Comparison of ENCODE assay signal across 26 cellular contexts in genomic region chr2:96702098-96702785, GRCh38. TPM values are rescaled to one million over a fixed set of nuclear protein-coding genes. Genes with fewer than 3 reads are reported as not detected.
DNase-seq lines count a peak whose midpoint lies in the region; ATAC-seq and TF ChIP-seq lines count a peak whose summit lies in the region.
"Had no signal": no experiment of that assay in that cellular context is flagged by ENCODE, and none has a peak within 500 bp of the region (broad histone marks: within the 10 kb centered on the region; RNA-seq: fewer than 3 reads in every experiment).

No MANE protein-coding gene starts in this region.

- peaks cover 0 to 50% of the 10 kb centered on the region in 2 experiments; a peak in 2 of 3 replicates for H3K36me3 ChIP-seq in HEK293 (ENCODE audit: control insufficient read depth in 2 of 2, insufficient read depth in 1 of 2, low read length in 2 of 2)

- no peaks in the 10 kb centered on the region for H3K27me3 Mint-ChIP-seq in activated CD4-positive, alpha-beta T cell treated with anti-CD3 and anti-CD28 coated beads, Interleukin-2, amount 10 ng/mL, durations not matched to agents 24 days and 14 days
- H3K27me3 Mint-ChIP-seq: memory B cell had no signal

- H3K27ac Mint-ChIP-seq in activated CD4-positive, alpha-beta T cell treated with anti-CD3 and anti-CD28 coated beads, Interleukin-2, amount 10 ng/mL, durations not matched to agents 24 days and 14 days = no peak overlapping the region
- H3K27ac Mint-ChIP-seq: HFFc6, memory B cell had no signal

- no peak overlapping the region for H3K4me3 ChIP-seq in HEK293 (ENCODE audit: low read depth, low read length)
- H3K4me3 ChIP-seq: GM12878, heart right ventricle, pancreas, right atrium auricular region had no signal

- POLR2A ChIA-PET in HEK293 (lab: Yijun Ruan, JAX) = no interaction called here

- H3K4me1 Mint-ChIP-seq in activated CD4-positive, alpha-beta T cell treated with anti-CD3 and anti-CD28 coated beads, Interleukin-2, amount 10 ng/mL, durations not matched to agents 24 days and 14 days = no peaks in the 10 kb centered on the region
- H3K4me1 Mint-ChIP-seq: neural crest cell had no signal

- CTCF ChIA-PET in HEK293 (lab: Yijun Ruan, JAX) = interaction anchor here (0.6 kb wide), 1 partner anchor 292 kb away, joined by 3 read pairs; no protein-coding TSS in a partner anchor

- intact Hi-C loops in activated CD4-positive, alpha-beta T cell treated with anti-CD3 and anti-CD28 coated beads, Interleukin-2, amount 10 ng/mL, durations not matched to agents 24 days and 14 days (cut with micrococcal nuclease) = no loop called here

- H3K9me3 Mint-ChIP-seq in activated CD4-positive, alpha-beta T cell treated with anti-CD3 and anti-CD28 coated beads, Interleukin-2, amount 10 ng/mL, durations not matched to agents 24 days and 14 days = no peaks in the 10 kb centered on the region
- H3K9me3 Mint-ChIP-seq: brain, HFFc6, memory B cell, neural crest cell had no signal

- H3K36me3 Mint-ChIP-seq in activated CD4-positive, alpha-beta T cell treated with anti-CD3 and anti-CD28 coated beads, Interleukin-2, amount 10 ng/mL, durations not matched to agents 24 days and 14 days (ENCODE audit: low read depth) = peaks cover 12% of the 10 kb centered on the region

- TF ChIP-seq CTCF in HEK293 (tag by site-specific recombination; IDR thresholded peaks at IDR 0.05) = no peak

- no peak overlapping the region for H3K4me3 Mint-ChIP-seq in activated CD4-positive, alpha-beta T cell treated with anti-CD3 and anti-CD28 coated beads, Interleukin-2, amount 10 ng/mL, durations not matched to agents 24 days and 14 days
- H3K4me3 Mint-ChIP-seq: brain, HFFc6, memory B cell, neural crest cell had no signal

- DNase-seq in COR-L47 (lab: John Stamatoyannopoulos, UW) (peak; percentile 15), amniotic epithelial cell (ENCODE audit: low read depth) (peak; percentile 20), kidney tubule cell (ENCODE audit: low spot score) (peak; percentile 71)
- DNase-seq in activated CD4-positive, alpha-beta T cell treated with anti-CD3 and anti-CD28 coated beads, Interleukin-2, amount 10 ng/mL, durations not matched to agents 24 days and 14 days = no peak
- no peak for DNase-seq in stimulated activated CD4-positive, alpha-beta T cell treated with anti-CD3 and anti-CD28 coated beads, Interleukin-12 subunit alpha, Interleukin-12 subunit beta, amount 100 ng/mL, for 4 hours
- DNase-seq: activated gamma-delta T cell treated with Interleukin-2 at 50 U/mL for 16 hours, activated T-cell treated with anti-CD3 and anti-CD28 coated beads for 4 hours, erythroblast, heart right ventricle, HFFc6, IMR-90, left colon, NCI-H1092, NCI-H187 treated with DMSO at 0.1 percent for 48 hours, pancreas, T-helper 1 cell, trophoblast cell had no signal

- H3K27ac ChIP-seq in HEK293 (ENCODE audit: extremely low read depth, low read depth, low read length) = no peak overlapping the region
- H3K27ac ChIP-seq: heart right ventricle, pancreas, right atrium auricular region had no signal

- no peak for ATAC-seq in HG03097 (IDR thresholded peaks at IDR 0.05; ENCODE audit: low FRiP score, unreplicated experiment)
- ATAC-seq: GM12878, heart right ventricle, left colon, pancreas had no signal

- no peaks in the 10 kb centered on the region for H3K4me1 ChIP-seq in HEK293 (ENCODE audit: control insufficient read depth, insufficient read depth, low read length)
- H3K4me1 ChIP-seq: heart right ventricle, pancreas, right atrium auricular region had no signal

- no peaks in the 10 kb centered on the region for H3K9me3 ChIP-seq in HEK293 (ENCODE audit: control insufficient read depth, insufficient read depth, low read depth, low read length)
- H3K9me3 ChIP-seq: heart right ventricle, pancreas, right atrium auricular region had no signal

TF ChIP-seq in HEK293, 187 proteins besides CTCF, POLR2A, EP300 and RAD21:
- no peak for TF ChIP-seq PRDM4 (tag by site-specific recombination; IDR thresholded peaks at IDR 0.05)
- peak; percentile 69 for TF ChIP-seq SCRT2 (tag by site-specific recombination; IDR thresholded peaks at IDR 0.05)
- no peak for TF ChIP-seq ZBTB17 (tag by site-specific recombination; IDR thresholded peaks at IDR 0.05)
- no peak for TF ChIP-seq ZFHX2 (tag by site-specific recombination; conservative IDR thresholded peaks at IDR 0.05)
- 0 out of 2 replicates have a peak, but pooled peaks have one; percentile 12 for TF ChIP-seq SCRT1 (tag by site-specific recombination; IDR thresholded peaks at IDR 0.05; ENCODE audit: borderline replicate concordance)
- TF ChIP-seq ZNF596 (tag by site-specific recombination; IDR thresholded peaks at IDR 0.05) = no peak

RNA-seq across cellular contexts. Expression of gene LMAN2L, which starts 37.6 kb away (rescaled TPM):
- 6.5 and 7.3 TPM in 2 replicates for total RNA-seq in activated CD4-positive, alpha-beta T cell treated with anti-CD3 and anti-CD28 coated beads, Interleukin-2, amount 10 ng/mL, durations not matched to agents 24 days and 14 days

RNA-seq across cellular contexts. Expression of gene CNNM4, which starts 58.5 kb away (rescaled TPM):
- 10.1 and 11.2 TPM in 2 replicates for total RNA-seq in activated CD4-positive, alpha-beta T cell treated with anti-CD3 and anti-CD28 coated beads, Interleukin-2, amount 10 ng/mL, durations not matched to agents 24 days and 14 days

RNA-seq across cellular contexts. Expression of gene FER1L5, which starts 59.7 kb away (rescaled TPM):
- not detected in 2 replicates for total RNA-seq in activated CD4-positive, alpha-beta T cell treated with anti-CD3 and anti-CD28 coated beads, Interleukin-2, amount 10 ng/mL, durations not matched to agents 24 days and 14 days
- total RNA-seq: GM12878, HFFc6, right atrium auricular region, RPMI7951, SK-MEL-5 had no signal

Comparison
In these comparisons a context has a peak if more than half of its experiments do, and no peak if none do; other contexts are left out.
1. DNase-seq: peak in COR-L47 (single experiment), amniotic epithelial cell (single experiment) and kidney tubule cell (single experiment); none in activated CD4-positive, alpha-beta T cell treated with anti-CD3 and anti-CD28 coated beads, Interleukin-2, amount 10 ng/mL, durations not matched to agents 24 days and 14 days (single experiment) and stimulated activated CD4-positive, alpha-beta T cell treated with anti-CD3 and anti-CD28 coated beads, Interleukin-12 subunit alpha, Interleukin-12 subunit beta, amount 100 ng/mL, for 4 hours (single experiment).